In genomic region chr14:104591506-104592291, GRCh38 we compare ENCODE assay signal across 20 cellular contexts. TPM values are rescaled to one million over a fixed set of nuclear protein-coding genes. Genes with fewer than 3 reads are reported as not detected.
DNase-seq lines count a peak whose midpoint lies in the region; ATAC-seq, FAIRE-seq and TF ChIP-seq lines count a peak whose summit lies in the region.
"Had no signal": no experiment of that assay in that cellular context is flagged by ENCODE, and none has a peak within 500 bp of the region (broad histone marks: within the 10 kb centered on the region; RNA-seq: fewer than 3 reads in every experiment).

No MANE protein-coding gene starts in this region.

- H3K4me1 ChIP-seq in heart left ventricle = peaks cover 0 to 28% (median 9%) of the 10 kb centered on the region in 12 donors
- H3K4me1 ChIP-seq in kidney (ENCODE audit: control insufficient read depth in 1 of 2, insufficient read depth in 1 of 2, low read depth in 1 of 2, low read length in 2 of 2) = peaks cover 0 to 2% of the 10 kb centered on the region in 2 donors
- no peaks in the 10 kb centered on the region for H3K4me1 ChIP-seq in psoas muscle

- ATAC-seq in heart left ventricle (no peak), psoas muscle (no peak), GM21515 (IDR thresholded peaks at IDR 0.05; ENCODE audit: unreplicated experiment) (no peak)
- ATAC-seq: HCT116 had no signal

- intact Hi-C loops in heart left ventricle (cut with DNase I) = no loop called here
- intact Hi-C loops in cardiac septum (cut with DNase I) = no loop called here
- intact Hi-C loops in kidney (cut with DNase I) = no loop called here
- intact Hi-C loops in psoas muscle (cut with DNase I) = no loop called here
- intact Hi-C loops in posterior vena cava (cut with DNase I) = no loop called here

- FAIRE-seq in kidney (lab: Jason Lieb, UNC) = no peak
- FAIRE-seq: GM18507 had no signal

- H3K36me3 ChIP-seq in heart left ventricle = peaks cover 0 to 19% (median 0%) of the 10 kb centered on the region in 9 donors
- no peaks in the 10 kb centered on the region for H3K36me3 ChIP-seq in kidney (ENCODE audit: control insufficient read depth in 1 of 2, insufficient read depth in 2 of 2, low read length in 2 of 2)
- H3K36me3 ChIP-seq in psoas muscle (ENCODE audit: insufficient read depth in 1 of 2, low read depth in 1 of 2) = no peaks in the 10 kb centered on the region
- H3K36me3 ChIP-seq: BLaER1 treated with 17β-estradiol and CSF1 and Interleukin-3, amounts not matched to agents 10 nM and 100 nM had no signal

- H3K4me3 Mint-ChIP-seq in brain = no peak overlapping the region
- H3K4me3 Mint-ChIP-seq: CD4-positive, CD25-positive, alpha-beta regulatory T cell had no signal

- no peak for TF ChIP-seq POLR2A in heart left ventricle (IDR thresholded peaks at IDR 0.05)

- H3K36me3 Mint-ChIP-seq in brain = no peaks in the 10 kb centered on the region
- H3K36me3 Mint-ChIP-seq: CD4-positive, CD25-positive, alpha-beta regulatory T cell had no signal

- DNase-seq in heart left ventricle (peak in 3 of 5 donors; percentile 20 to 40 (median 24)), cardiac septum (ENCODE audit: low spot score) (no peak), kidney (peak; percentile 62), psoas muscle (peak; percentile 8 to 36), posterior vena cava (ENCODE audit: low spot score) (no peak), OCI-M1 (lab: John Stamatoyannopoulos, UW) (no peak)
- DNase-seq: ACHN; Calu3; CD4-positive, CD25-positive, alpha-beta regulatory T cell; DMS 273 treated with DMSO at 0.1 percent for 48 hours; IMR-90 had no signal

- no peak overlapping the region for H3K9ac ChIP-seq in kidney (ENCODE audit: low read length in 2 of 2)

- H3K4me3 ChIP-seq in heart left ventricle = no peak overlapping the region
- H3K4me3 ChIP-seq in kidney (ENCODE audit: low read length in 2 of 2) = no peak overlapping the region
- H3K4me3 ChIP-seq in psoas muscle = no peak overlapping the region
- H3K4me3 ChIP-seq: BLaER1 treated with 17β-estradiol and CSF1 and Interleukin-3, amounts not matched to agents 10 nM and 100 nM had no signal

- peaks cover 0 to 20% (median 0%) of the 10 kb centered on the region in 9 donors for H3K27me3 ChIP-seq in heart left ventricle
- H3K27me3 ChIP-seq in psoas muscle (ENCODE audit: insufficient read depth in 3 of 3, low read length in 2 of 3) = peaks cover 0 to 18% (median 2%) of the 10 kb centered on the region in 3 donors
- H3K27me3 ChIP-seq: BLaER1 treated with 17β-estradiol and CSF1 and Interleukin-3, amounts not matched to agents 10 nM and 100 nM had no signal

- 70 to 77% (median 75%) methylated on average over 12 to 26 of the region's 26 CpGs for WGBS in heart left ventricle, 4 donors
- WGBS in psoas muscle, 3 donors = 79 to 88% (median 79%) methylated on average over 22 to 26 of the region's 26 CpGs

- H3K27ac ChIP-seq in heart left ventricle (peak overlapping the region in 1 of 12 donors; percentile 19), kidney (ENCODE audit: low read depth in 2 of 2, low read length in 2 of 2) (no peak overlapping the region), psoas muscle (no peak overlapping the region)
- H3K27ac ChIP-seq: BLaER1 treated with 17β-estradiol and CSF1 and Interleukin-3, amounts not matched to agents 10 nM and 100 nM had no signal

- H3K4me1 Mint-ChIP-seq in brain = peaks cover 11% of the 10 kb centered on the region
- H3K4me1 Mint-ChIP-seq: CD4-positive, CD25-positive, alpha-beta regulatory T cell had no signal

- H3K9me3 Mint-ChIP-seq in brain = peaks cover 0 to 5% (median 0%) of the 10 kb centered on the region in 5 experiments
- H3K9me3 Mint-ChIP-seq: CD4-positive, CD25-positive, alpha-beta regulatory T cell had no signal

- no peak for TF ChIP-seq CTCF in heart left ventricle (IDR thresholded peaks at IDR 0.05)
- no peak for TF ChIP-seq CTCF in brain (conservative IDR thresholded peaks at IDR 0.05)
- TF ChIP-seq CTCF in kidney (IDR thresholded peaks at IDR 0.05; ENCODE audit: borderline replicate concordance, extremely low read depth, insufficient read depth) = no peak
- TF ChIP-seq CTCF in psoas muscle (IDR thresholded peaks at IDR 0.05) = no peak

- H3K9me3 ChIP-seq in heart left ventricle (no peaks in the 10 kb centered on the region), kidney (ENCODE audit: control insufficient read depth in 1 of 2, low read length in 2 of 2) (no peaks in the 10 kb centered on the region), psoas muscle (no peaks in the 10 kb centered on the region)
- H3K9me3 ChIP-seq: BLaER1 treated with 17β-estradiol and CSF1 and Interleukin-3, amounts not matched to agents 10 nM and 100 nM had no signal

- peaks cover 2% of the 10 kb centered on the region for H3K27me3 Mint-ChIP-seq in brain

- peak overlapping the region in 4 of 5 experiments; percentile 7 to 53 (median 15) for H3K27ac Mint-ChIP-seq in brain

RNA-seq across cellular contexts. Expression of gene C14orf180, which starts 12.1 kb away (rescaled TPM):
- 100 to 1,000 TPM in 2 of 9 donors, 10 to 100 TPM in 7; 25.5 to 170 (median 75.3) TPM for total RNA-seq in heart left ventricle
- 100 to 1,000 TPM in 1 of 2 donors, 10 to 100 TPM in 1; 11.1 to 121 TPM for polyA plus RNA-seq in heart left ventricle
- total RNA-seq in cardiac septum = 67.8 TPM
- polyA plus RNA-seq in brain (ENCODE audit: insufficient read depth, low read depth, low replicate concordance) = not detected
- total RNA-seq in kidney = 2.1 TPM
- 3.1 TPM for polyA plus RNA-seq in kidney (ENCODE audit: insufficient read depth, low read depth, low replicate concordance)
- 1 to 10 TPM in 1 of 4 donors, under 1 TPM in 3; 0.32 to 7.3 (median 0.33) TPM for total RNA-seq in psoas muscle
- polyA plus RNA-seq in psoas muscle = 1 to 10 TPM in 2 of 3 donors, under 1 TPM in 1; 0.58 to 4.0 (median 1.9) TPM
- 1 to 10 TPM; 1.4 to 5.9 TPM for total RNA-seq in posterior vena cava
- total RNA-seq: A172; Calu3; CD4-positive, CD25-positive, alpha-beta regulatory T cell; Daoy; H4; IMR-90 had no signal
- polyA plus RNA-seq: CD4-positive, CD25-positive, alpha-beta regulatory T cell; IMR-90 had no signal

RNA-seq across cellular contexts. Expression of gene TMEM179, which starts 12.9 kb away (rescaled TPM):
- total RNA-seq in heart left ventricle (1 to 10 TPM in 1 of 9 donors, under 1 TPM in 4, not detected in 4; 0.25 to 1.1 (median 0.40) TPM), cardiac septum (0.89 TPM), kidney (0.50 TPM), psoas muscle (not detected), posterior vena cava (under 1 TPM in 1 of 2 donors, not detected in 1; 0.38 TPM)
- polyA plus RNA-seq in heart left ventricle (under 1 TPM; 0.15 to 0.61 TPM), brain (ENCODE audit: insufficient read depth, low read depth, low replicate concordance) (69.2 TPM), kidney (ENCODE audit: insufficient read depth, low read depth, low replicate concordance) (0.67 TPM), psoas muscle (under 1 TPM in 1 of 3 donors, not detected in 2; 0.01 TPM)
- total RNA-seq: A172; Calu3; CD4-positive, CD25-positive, alpha-beta regulatory T cell; H4; HT-29; IMR-90 had no signal
- polyA plus RNA-seq: CD4-positive, CD25-positive, alpha-beta regulatory T cell; IMR-90 had no signal

Comparison
In these comparisons a context has a peak if more than half of its experiments do, and no peak if none do; other contexts are left out.
1. DNase-seq: peak in heart left ventricle (3 of 5), kidney (single experiment) and psoas muscle (2 of 2); none in cardiac septum (single experiment), posterior vena cava (single experiment) and OCI-M1 (single experiment).